In genomic region chr5:124908603-124909451, GRCh38 we compare ENCODE assay signal across 1 cellular context.
TF ChIP-seq lines count a peak whose summit lies in the region.

No MANE protein-coding gene starts in this region.

TF ChIP-seq in HEK293, 187 proteins besides CTCF, POLR2A, EP300 and RAD21 (continued from another document and continues in another):
- TF ChIP-seq ZNF335 (tag by site-specific recombination; conservative IDR thresholded peaks at IDR 0.05), result 0 out of 2 replicates have a peak, but pooled peaks have one; percentile 42
- no peak for TF ChIP-seq YY2 (tag by site-specific recombination; IDR thresholded peaks at IDR 0.05)
- no peak for TF ChIP-seq SETDB1 (IDR thresholded peaks at IDR 0.05; ENCODE audit: insufficient read length, low read length)
- TF ChIP-seq ZNF341 (tag by site-specific recombination; IDR thresholded peaks at IDR 0.05; ENCODE audit: low read depth), result 0 out of 2 replicates have a peak, but pooled peaks have one; percentile 23
- TF ChIP-seq ZNF155 (tag by site-specific recombination; IDR thresholded peaks at IDR 0.05), result no peak
- no peak for TF ChIP-seq ZNF211 (tag by site-specific recombination; IDR thresholded peaks at IDR 0.05; ENCODE audit: low read depth)
- TF ChIP-seq ZNF175 (tag by site-specific recombination; IDR thresholded peaks at IDR 0.05), result no peak
- TF ChIP-seq SP3 (tag by site-specific recombination; IDR thresholded peaks at IDR 0.05), result peak; percentile 56
- no peak for TF ChIP-seq ZNF426 (tag by site-specific recombination; IDR thresholded peaks at IDR 0.05)
- no peak for TF ChIP-seq ZNF433 (tag by site-specific recombination; IDR thresholded peaks at IDR 0.05; ENCODE audit: low read depth)
- TF ChIP-seq ZNF658 (tag by site-specific recombination; IDR thresholded peaks at IDR 0.05), result no peak
- TF ChIP-seq ZNF146 (tag by site-specific recombination; IDR thresholded peaks at IDR 0.05), result peak; percentile 25; the same call in 1 of the 2 replicates
- TF ChIP-seq SP7 (tag by site-specific recombination; IDR thresholded peaks at IDR 0.05), result peak; percentile 100
- no peak for TF ChIP-seq ZNF169 (tag by site-specific recombination; IDR thresholded peaks at IDR 0.05)
- peak; percentile 35; the same call in 1 of the 2 replicates for TF ChIP-seq HOXD13 (CRISPR knock-in tag; IDR thresholded peaks at IDR 0.05; ENCODE audit: borderline replicate concordance)
- TF ChIP-seq, protein P1, sequence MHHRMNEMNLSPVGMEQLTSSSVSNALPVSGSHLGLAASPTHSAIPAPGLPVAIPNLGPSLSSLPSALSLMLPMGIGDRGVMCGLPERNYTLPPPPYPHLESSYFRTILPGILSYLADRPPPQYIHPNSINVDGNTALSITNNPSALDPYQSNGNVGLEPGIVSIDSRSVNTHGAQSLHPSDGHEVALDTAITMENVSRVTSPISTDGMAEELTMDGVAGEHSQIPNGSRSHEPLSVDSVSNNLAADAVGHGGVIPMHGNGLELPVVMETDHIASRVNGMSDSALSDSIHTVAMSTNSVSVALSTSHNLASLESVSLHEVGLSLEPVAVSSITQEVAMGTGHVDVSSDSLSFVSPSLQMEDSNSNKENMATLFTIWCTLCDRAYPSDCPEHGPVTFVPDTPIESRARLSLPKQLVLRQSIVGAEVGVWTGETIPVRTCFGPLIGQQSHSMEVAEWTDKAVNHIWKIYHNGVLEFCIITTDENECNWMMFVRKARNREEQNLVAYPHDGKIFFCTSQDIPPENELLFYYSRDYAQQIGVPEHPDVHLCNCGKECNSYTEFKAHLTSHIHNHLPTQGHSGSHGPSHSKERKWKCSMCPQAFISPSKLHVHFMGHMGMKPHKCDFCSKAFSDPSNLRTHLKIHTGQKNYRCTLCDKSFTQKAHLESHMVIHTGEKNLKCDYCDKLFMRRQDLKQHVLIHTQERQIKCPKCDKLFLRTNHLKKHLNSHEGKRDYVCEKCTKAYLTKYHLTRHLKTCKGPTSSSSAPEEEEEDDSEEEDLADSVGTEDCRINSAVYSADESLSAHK (tag by site-specific recombination; IDR thresholded peaks at IDR 0.05), result peak; percentile 89
- no peak for TF ChIP-seq ZNF549 (tag by site-specific recombination; IDR thresholded peaks at IDR 0.05)
- peak; percentile 100 for TF ChIP-seq ZNF366 (tag by site-specific recombination; conservative IDR thresholded peaks at IDR 0.05)
- TF ChIP-seq, protein P2, sequence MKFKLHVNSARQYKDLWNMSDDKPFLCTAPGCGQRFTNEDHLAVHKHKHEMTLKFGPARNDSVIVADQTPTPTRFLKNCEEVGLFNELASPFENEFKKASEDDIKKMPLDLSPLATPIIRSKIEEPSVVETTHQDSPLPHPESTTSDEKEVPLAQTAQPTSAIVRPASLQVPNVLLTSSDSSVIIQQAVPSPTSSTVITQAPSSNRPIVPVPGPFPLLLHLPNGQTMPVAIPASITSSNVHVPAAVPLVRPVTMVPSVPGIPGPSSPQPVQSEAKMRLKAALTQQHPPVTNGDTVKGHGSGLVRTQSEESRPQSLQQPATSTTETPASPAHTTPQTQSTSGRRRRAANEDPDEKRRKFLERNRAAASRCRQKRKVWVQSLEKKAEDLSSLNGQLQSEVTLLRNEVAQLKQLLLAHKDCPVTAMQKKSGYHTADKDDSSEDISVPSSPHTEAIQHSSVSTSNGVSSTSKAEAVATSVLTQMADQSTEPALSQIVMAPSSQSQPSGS (tag by site-specific recombination; IDR thresholded peaks at IDR 0.05; ENCODE audit: low read depth), result peak; percentile 74
- TF ChIP-seq EGR2 (tag by site-specific recombination; IDR thresholded peaks at IDR 0.05; ENCODE audit: low read depth), result no peak
- TF ChIP-seq ZNF140 (tag by site-specific recombination; IDR thresholded peaks at IDR 0.05), result no peak
- no peak for TF ChIP-seq ZNF529 (tag by site-specific recombination; IDR thresholded peaks at IDR 0.05; ENCODE audit: insufficient replicate concordance)
- no peak for TF ChIP-seq ZFP41 (tag by site-specific recombination; IDR thresholded peaks at IDR 0.05; ENCODE audit: borderline replicate concordance)
- TF ChIP-seq ZNF221 (tag by site-specific recombination; IDR thresholded peaks at IDR 0.05; ENCODE audit: borderline replicate concordance), result no peak
- TF ChIP-seq IKZF3 (tag by site-specific recombination; IDR thresholded peaks at IDR 0.05), result peak; percentile 80
- TF ChIP-seq ZNF274 (IDR thresholded peaks at IDR 0.05; ENCODE audit: low read length), result no peak
- TF ChIP-seq ZNF274 (tag by site-specific recombination; IDR thresholded peaks at IDR 0.05; ENCODE audit: borderline replicate concordance), result no peak
- TF ChIP-seq ZNF792 (tag by site-specific recombination; IDR thresholded peaks at IDR 0.05), result no peak
- TF ChIP-seq ZNF121 (tag by site-specific recombination; IDR thresholded peaks at IDR 0.05), result no peak
- TF ChIP-seq ZFP37 (tag by site-specific recombination; IDR thresholded peaks at IDR 0.05), result peak; percentile 59; the same call in 1 of the 2 replicates
- TF ChIP-seq ZNF23 (tag by site-specific recombination; IDR thresholded peaks at IDR 0.05; ENCODE audit: borderline replicate concordance), result no peak
- peak; percentile 99 for TF ChIP-seq OSR2 (tag by site-specific recombination; IDR thresholded peaks at IDR 0.05)
- peak; percentile 100 for TF ChIP-seq ZEB2 (tag by site-specific recombination; IDR thresholded peaks at IDR 0.05)
- 0 out of 2 replicates have a peak, but pooled peaks have one; percentile 17 for TF ChIP-seq SP2 (tag by site-specific recombination; IDR thresholded peaks at IDR 0.05)
- no peak; the same call in none of the 2 replicates for TF ChIP-seq ZNF184 (tag by site-specific recombination; IDR thresholded peaks at IDR 0.05)
- peak; percentile 86 for TF ChIP-seq ZNF391 (tag by site-specific recombination; IDR thresholded peaks at IDR 0.05; ENCODE audit: borderline replicate concordance, low read depth)
- TF ChIP-seq ZBTB49 (tag by site-specific recombination; IDR thresholded peaks at IDR 0.05; ENCODE audit: low read depth), result no peak
- peak; percentile 96 for TF ChIP-seq ZXDB (tag by site-specific recombination; IDR thresholded peaks at IDR 0.05)
- no peak for TF ChIP-seq ZNF585B (tag by site-specific recombination; IDR thresholded peaks at IDR 0.05)
- TF ChIP-seq ZNF664 (tag by site-specific recombination; IDR thresholded peaks at IDR 0.05), result peak; percentile 93
- TF ChIP-seq GLIS2 (tag by site-specific recombination; IDR thresholded peaks at IDR 0.05), result peak; percentile 51; the same call in 1 of the 2 replicates
- no peak for TF ChIP-seq ZNF510 (tag by site-specific recombination; IDR thresholded peaks at IDR 0.05; ENCODE audit: insufficient replicate concordance)
- no peak; the same call in 1 of the 2 replicates for TF ChIP-seq ZSCAN30 (tag by site-specific recombination; IDR thresholded peaks at IDR 0.05)
- TF ChIP-seq, protein P3, sequence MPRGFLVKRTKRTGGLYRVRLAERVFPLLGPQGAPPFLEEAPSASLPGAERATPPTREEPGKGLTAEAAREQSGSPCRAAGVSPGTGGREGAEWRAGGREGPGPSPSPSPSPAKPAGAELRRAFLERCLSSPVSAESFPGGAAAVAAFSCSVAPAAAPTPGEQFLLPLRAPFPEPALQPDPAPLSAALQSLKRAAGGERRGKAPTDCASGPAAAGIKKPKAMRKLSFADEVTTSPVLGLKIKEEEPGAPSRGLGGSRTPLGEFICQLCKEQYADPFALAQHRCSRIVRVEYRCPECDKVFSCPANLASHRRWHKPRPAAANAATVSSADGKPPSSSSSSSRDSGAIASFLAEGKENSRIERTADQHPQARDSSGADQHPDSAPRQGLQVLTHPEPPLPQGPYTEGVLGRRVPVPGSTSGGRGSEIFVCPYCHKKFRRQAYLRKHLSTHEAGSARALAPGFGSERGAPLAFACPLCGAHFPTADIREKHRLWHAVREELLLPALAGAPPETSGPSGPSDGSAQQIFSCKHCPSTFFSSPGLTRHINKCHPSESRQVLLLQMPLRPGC (tag by site-specific recombination; IDR thresholded peaks at IDR 0.05), result peak; percentile 97
- TF ChIP-seq, protein P4, sequence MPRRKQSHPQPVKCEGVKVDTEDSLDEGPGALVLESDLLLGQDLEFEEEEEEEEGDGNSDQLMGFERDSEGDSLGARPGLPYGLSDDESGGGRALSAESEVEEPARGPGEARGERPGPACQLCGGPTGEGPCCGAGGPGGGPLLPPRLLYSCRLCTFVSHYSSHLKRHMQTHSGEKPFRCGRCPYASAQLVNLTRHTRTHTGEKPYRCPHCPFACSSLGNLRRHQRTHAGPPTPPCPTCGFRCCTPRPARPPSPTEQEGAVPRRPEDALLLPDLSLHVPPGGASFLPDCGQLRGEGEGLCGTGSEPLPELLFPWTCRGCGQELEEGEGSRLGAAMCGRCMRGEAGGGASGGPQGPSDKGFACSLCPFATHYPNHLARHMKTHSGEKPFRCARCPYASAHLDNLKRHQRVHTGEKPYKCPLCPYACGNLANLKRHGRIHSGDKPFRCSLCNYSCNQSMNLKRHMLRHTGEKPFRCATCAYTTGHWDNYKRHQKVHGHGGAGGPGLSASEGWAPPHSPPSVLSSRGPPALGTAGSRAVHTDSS (tag by site-specific recombination; IDR thresholded peaks at IDR 0.05), result peak; percentile 50; the same call in 1 of the 2 replicates
- TF ChIP-seq, protein P5, sequence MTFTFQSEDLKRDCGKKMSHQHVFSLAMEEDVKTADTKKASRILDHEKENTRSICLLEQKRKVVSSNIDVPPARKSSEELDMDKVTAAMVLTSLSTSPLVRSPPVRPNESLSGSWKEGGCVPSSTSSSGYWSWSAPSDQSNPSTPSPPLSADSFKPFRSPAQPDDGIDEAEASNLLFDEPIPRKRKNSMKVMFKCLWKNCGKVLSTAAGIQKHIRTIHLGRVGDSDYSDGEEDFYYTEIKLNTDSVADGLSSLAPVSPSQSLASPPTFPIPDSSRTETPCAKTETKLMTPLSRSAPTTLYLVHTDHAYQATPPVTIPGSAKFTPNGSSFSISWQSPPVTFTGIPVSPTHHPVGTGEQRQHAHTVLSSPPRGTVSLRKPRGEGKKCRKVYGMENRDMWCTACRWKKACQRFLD (tag by site-specific recombination; IDR thresholded peaks at IDR 0.05), result no peak
- TF ChIP-seq, protein P6, sequence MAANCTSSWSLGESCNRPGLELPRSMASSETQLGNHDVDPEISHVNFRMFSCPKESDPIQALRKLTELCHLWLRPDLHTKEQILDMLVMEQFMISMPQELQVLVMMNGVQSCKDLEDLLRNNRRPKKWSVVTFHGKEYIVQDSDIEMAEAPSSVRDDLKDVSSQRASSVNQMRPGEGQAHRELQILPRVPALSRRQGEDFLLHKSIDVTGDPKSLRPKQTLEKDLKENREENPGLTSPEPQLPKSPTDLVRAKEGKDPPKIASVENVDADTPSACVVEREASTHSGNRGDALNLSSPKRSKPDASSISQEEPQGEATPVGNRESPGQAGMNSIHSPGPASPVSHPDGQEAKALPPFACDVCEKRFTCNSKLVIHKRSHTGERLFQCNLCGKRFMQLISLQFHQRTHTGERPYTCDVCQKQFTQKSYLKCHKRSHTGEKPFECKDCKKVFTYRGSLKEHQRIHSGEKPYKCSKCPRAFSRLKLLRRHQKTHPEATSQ (tag by site-specific recombination; IDR thresholded peaks at IDR 0.05), result no peak
- no peak for TF ChIP-seq HOXC10 (CRISPR knock-in tag; IDR thresholded peaks at IDR 0.05)
- TF ChIP-seq, protein P7, sequence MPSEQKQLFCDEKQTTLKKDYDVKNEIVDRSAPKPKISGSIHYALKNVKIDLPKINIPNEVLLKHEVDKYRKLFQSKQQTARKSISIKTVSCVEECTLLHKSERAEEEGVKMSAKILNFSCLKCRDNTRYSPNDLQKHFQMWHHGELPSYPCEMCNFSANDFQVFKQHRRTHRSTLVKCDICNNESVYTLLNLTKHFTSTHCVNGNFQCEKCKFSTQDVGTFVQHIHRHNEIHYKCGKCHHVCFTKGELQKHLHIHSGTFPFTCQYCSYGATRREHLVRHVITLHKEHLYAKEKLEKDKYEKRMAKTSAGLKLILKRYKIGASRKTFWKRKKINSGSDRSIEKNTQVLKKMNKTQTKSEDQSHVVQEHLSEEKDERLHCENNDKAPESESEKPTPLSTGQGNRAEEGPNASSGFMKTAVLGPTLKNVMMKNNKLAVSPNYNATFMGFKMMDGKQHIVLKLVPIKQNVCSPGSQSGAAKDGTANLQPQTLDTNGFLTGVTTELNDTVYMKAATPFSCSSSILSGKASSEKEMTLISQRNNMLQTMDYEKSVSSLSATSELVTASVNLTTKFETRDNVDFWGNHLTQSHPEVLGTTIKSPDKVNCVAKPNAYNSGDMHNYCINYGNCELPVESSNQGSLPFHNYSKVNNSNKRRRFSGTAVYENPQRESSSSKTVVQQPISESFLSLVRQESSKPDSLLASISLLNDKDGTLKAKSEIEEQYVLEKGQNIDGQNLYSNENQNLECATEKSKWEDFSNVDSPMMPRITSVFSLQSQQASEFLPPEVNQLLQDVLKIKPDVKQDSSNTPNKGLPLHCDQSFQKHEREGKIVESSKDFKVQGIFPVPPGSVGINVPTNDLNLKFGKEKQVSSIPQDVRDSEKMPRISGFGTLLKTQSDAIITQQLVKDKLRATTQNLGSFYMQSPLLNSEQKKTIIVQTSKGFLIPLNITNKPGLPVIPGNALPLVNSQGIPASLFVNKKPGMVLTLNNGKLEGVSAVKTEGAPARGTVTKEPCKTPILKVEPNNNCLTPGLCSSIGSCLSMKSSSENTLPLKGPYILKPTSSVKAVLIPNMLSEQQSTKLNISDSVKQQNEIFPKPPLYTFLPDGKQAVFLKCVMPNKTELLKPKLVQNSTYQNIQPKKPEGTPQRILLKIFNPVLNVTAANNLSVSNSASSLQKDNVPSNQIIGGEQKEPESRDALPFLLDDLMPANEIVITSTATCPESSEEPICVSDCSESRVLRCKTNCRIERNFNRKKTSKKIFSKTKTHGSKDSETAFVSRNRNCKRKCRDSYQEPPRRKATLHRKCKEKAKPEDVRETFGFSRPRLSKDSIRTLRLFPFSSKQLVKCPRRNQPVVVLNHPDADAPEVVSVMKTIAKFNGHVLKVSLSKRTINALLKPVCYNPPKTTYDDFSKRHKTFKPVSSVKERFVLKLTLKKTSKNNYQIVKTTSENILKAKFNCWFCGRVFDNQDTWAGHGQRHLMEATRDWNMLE (tag by site-specific recombination; conservative IDR thresholded peaks at IDR 0.05; ENCODE audit: low read depth), result no peak; the same call in 1 of the 2 replicates
- TF ChIP-seq ZNF266 (tag by site-specific recombination; IDR thresholded peaks at IDR 0.05; ENCODE audit: low read depth), result no peak
- no peak for TF ChIP-seq ZNF350 (tag by site-specific recombination; IDR thresholded peaks at IDR 0.05)
- TF ChIP-seq TRIM28 (IDR thresholded peaks at IDR 0.05; ENCODE audit: borderline replicate concordance, low read length), result peak; percentile 48; the same call in 1 of the 2 replicates
- no peak for TF ChIP-seq ZNF624 (tag by site-specific recombination; IDR thresholded peaks at IDR 0.05)
- no peak for TF ChIP-seq ZNF707 (tag by site-specific recombination; IDR thresholded peaks at IDR 0.05)
